Comparison of ENCODE assay signal across 25 cellular contexts in the genomic region with DNA sequence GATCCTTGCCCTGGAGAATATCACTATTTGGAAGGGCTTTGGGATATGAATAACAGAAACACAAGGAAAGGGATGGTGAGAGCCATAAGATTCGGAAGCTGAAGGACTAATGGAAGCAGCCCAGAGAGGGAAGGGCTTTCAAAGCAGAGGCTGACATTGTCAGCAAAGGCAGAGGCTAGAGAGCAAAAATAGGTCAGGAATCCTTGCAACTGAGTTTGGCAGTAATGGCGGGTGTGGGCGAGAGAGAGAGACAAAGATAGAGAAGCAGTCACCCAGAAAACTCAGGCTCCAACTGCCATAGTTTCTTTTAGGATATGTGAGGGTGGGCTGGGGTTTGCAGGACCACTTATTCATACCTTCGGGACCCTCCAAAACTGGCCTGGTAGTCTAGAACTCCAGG.
DNase-seq lines count a peak whose midpoint lies in the region; ATAC-seq and TF ChIP-seq lines count a peak whose summit lies in the region.
"Had no signal": no experiment of that assay in that cellular context is flagged by ENCODE, and none has a peak within 500 bp of the region (broad histone marks: within the 10 kb centered on the region; RNA-seq: fewer than 3 reads in every experiment).

No MANE protein-coding gene starts in this region.

- H3K9me3 Mint-ChIP-seq in activated B cell treated with CpG ODN at 0.5 μM for 24 hours: no peaks in the 10 kb centered on the region
- no peaks in the 10 kb centered on the region for H3K9me3 Mint-ChIP-seq in mesothelial cell of epicardium
- H3K9me3 Mint-ChIP-seq: activated naive CD4-positive, alpha-beta T cell treated with anti-CD3 and anti-CD28 coated beads for 36 hours; activated T-helper 1 cell treated with anti-CD3 and anti-CD28 coated beads, Interleukin-12 subunit alpha, Interleukin-12 subunit beta, Interleukin-2, Interleukin-4 antibody, amounts not matched to agents 30 ng/mL and 10 ng/mL and 1 ng/mL, durations not matched to agents 14 hours and 24 hours and 36 hours had no signal

- H3K9me3 ChIP-seq in left ventricle myocardium inferior (replicated peaks): no peaks in the 10 kb centered on the region
- no peaks in the 10 kb centered on the region for H3K9me3 ChIP-seq in mucosa of stomach (ENCODE audit: control insufficient read depth, low read length)
- no peaks in the 10 kb centered on the region for H3K9me3 ChIP-seq in transverse colon
- no peaks in the 10 kb centered on the region for H3K9me3 ChIP-seq in upper lobe of left lung
- H3K9me3 ChIP-seq: sigmoid colon, thyroid gland had no signal

- H3K36me3 ChIP-seq in left ventricle myocardium inferior: no peaks in the 10 kb centered on the region
- no peaks in the 10 kb centered on the region for H3K36me3 ChIP-seq in mucosa of stomach (ENCODE audit: control insufficient read depth, insufficient read depth, low read length)
- H3K36me3 ChIP-seq in transverse colon: no peaks in the 10 kb centered on the region
- no peaks in the 10 kb centered on the region for H3K36me3 ChIP-seq in upper lobe of left lung
- H3K36me3 ChIP-seq: sigmoid colon, thyroid gland had no signal

- no peak overlapping the region for H3K4me3 Mint-ChIP-seq in activated B cell treated with CpG ODN at 0.5 μM for 24 hours
- H3K4me3 Mint-ChIP-seq in mesothelial cell of epicardium: no peak overlapping the region
- H3K4me3 Mint-ChIP-seq: activated naive CD4-positive, alpha-beta T cell treated with anti-CD3 and anti-CD28 coated beads for 36 hours; activated T-helper 1 cell treated with anti-CD3 and anti-CD28 coated beads, Interleukin-12 subunit alpha, Interleukin-12 subunit beta, Interleukin-2, Interleukin-4 antibody, amounts not matched to agents 30 ng/mL and 10 ng/mL and 1 ng/mL, durations not matched to agents 14 hours and 24 hours and 36 hours had no signal

- intact Hi-C loops in Right ventricle myocardium superior (cut with DNase I) (no loop called here), left ventricle myocardium inferior (cut with micrococcal nuclease) (no loop called here), activated B cell treated with CpG ODN at 0.5 μM for 24 hours (cut with micrococcal nuclease) (no loop called here), transverse colon (cut with DNase I; ENCODE audit: low total_unique reads) (no loop called here)

- TF ChIP-seq CTCF in left ventricle myocardium inferior (IDR thresholded peaks at IDR 0.05; ENCODE audit: borderline replicate concordance): no peak
- no peak for TF ChIP-seq CTCF in activated B cell treated with CpG ODN at 0.5 μM for 24 hours (IDR thresholded peaks at IDR 0.05)
- no peak for TF ChIP-seq CTCF in transverse colon (IDR thresholded peaks at IDR 0.05)
- TF ChIP-seq CTCF in upper lobe of left lung (IDR thresholded peaks at IDR 0.05): no peak
- no peak for TF ChIP-seq CTCF in mesothelial cell of epicardium (IDR thresholded peaks at IDR 0.05; ENCODE audit: unreplicated experiment)

- ATAC-seq in Right ventricle myocardium superior (ENCODE audit: poor library complexity) (peak; percentile 35), activated B cell treated with CpG ODN at 0.5 μM for 24 hours (ENCODE audit: low read depth) (no peak), upper lobe of left lung (ENCODE audit: low FRiP score in 2 of 2) (no peak)
- ATAC-seq: HCT116; stimulated activated naive CD8-positive, alpha-beta T cell treated with anti-CD3 and anti-CD28 coated beads, Interleukin-15, Interleukin-2, amounts not matched to agents 100 U/mL and 50 U/mL, for 24 hours had no signal

- TF ChIP-seq EP300 in transverse colon (IDR thresholded peaks at IDR 0.05; ENCODE audit: low read depth): no peak
- no peak for TF ChIP-seq EP300 in upper lobe of left lung (IDR thresholded peaks at IDR 0.05)

- H3K4me3 ChIP-seq in left ventricle myocardium inferior (no peak overlapping the region), mucosa of stomach (ENCODE audit: low read length) (peak overlapping the region; percentile 49), transverse colon (no peak overlapping the region), upper lobe of left lung (no peak overlapping the region)
- H3K4me3 ChIP-seq: PC-9, sigmoid colon, thyroid gland had no signal

- POLR2A ChIA-PET in activated B cell treated with CpG ODN at 0.5 μM for 24 hours (lab: Charles Lee): interaction anchor here (0.6 to 1.2 kb wide), 8 partner anchors 9 to 848 kb away, joined by 3 to 6 read pairs (median 4); a partner anchor contains a TSS

- DNase-seq in Right ventricle myocardium superior (no peak), left ventricle myocardium inferior (no peak), activated B cell treated with CpG ODN at 0.5 μM for 24 hours (no peak), transverse colon (no peak), upper lobe of left lung (no peak), NCI-H1417 (lab: John Stamatoyannopoulos, UW) (no peak), mesothelial cell of epicardium (ENCODE audit: low spot score in 2 of 2, unreplicated experiment in 2 of 2) (no peak)
- DNase-seq: activated CD4-positive, alpha-beta T cell treated with anti-CD3 and anti-CD28 coated beads, Interleukin-2, amount 50 U/mL, for 48 hours; activated CD8-positive, alpha-beta memory T cell treated with anti-CD3 and anti-CD28 coated beads, Interleukin-2, amount 50 U/mL, for 4 hours; activated naive CD4-positive, alpha-beta T cell treated with anti-CD3 and anti-CD28 coated beads for 36 hours; amniotic stem cell; effector CD4-positive, alpha-beta T cell; glutamatergic neuron; islet precursor cell; NCI-H1694; NCI-H524; PC-9; SHP77 treated with DMSO at 0.1 percent for 48 hours; sigmoid colon; stimulated activated CD4-positive, alpha-beta T cell treated with anti-CD3 and anti-CD28 coated beads, Interleukin-15, amount 100 ng/mL, for 24 hours; stimulated activated naive CD8-positive, alpha-beta T cell treated with anti-CD3 and anti-CD28 coated beads, Interleukin-15, Interleukin-2, amounts not matched to agents 100 U/mL and 50 U/mL, for 24 hours; thyroid gland had no signal

- CTCF ChIA-PET in activated B cell treated with CpG ODN at 0.5 μM for 24 hours (lab: Charles Lee): interaction anchor here (0.9 kb wide), 1 partner anchor 260 kb away, joined by 4 read pairs; no protein-coding TSS in a partner anchor

- H3K27ac Mint-ChIP-seq in activated B cell treated with CpG ODN at 0.5 μM for 24 hours (peak overlapping the region; percentile 81), mesothelial cell of epicardium (no peak overlapping the region)
- H3K27ac Mint-ChIP-seq: activated naive CD4-positive, alpha-beta T cell treated with anti-CD3 and anti-CD28 coated beads for 36 hours; activated T-helper 1 cell treated with anti-CD3 and anti-CD28 coated beads, Interleukin-12 subunit alpha, Interleukin-12 subunit beta, Interleukin-2, Interleukin-4 antibody, amounts not matched to agents 30 ng/mL and 10 ng/mL and 1 ng/mL, durations not matched to agents 14 hours and 24 hours and 36 hours had no signal

- peaks cover 42% of the 10 kb centered on the region for H3K4me1 Mint-ChIP-seq in activated B cell treated with CpG ODN at 0.5 μM for 24 hours
- H3K4me1 Mint-ChIP-seq in mesothelial cell of epicardium: peaks cover 25% of the 10 kb centered on the region

- TF ChIP-seq POLR2A in transverse colon (IDR thresholded peaks at IDR 0.05) (no peak), upper lobe of left lung (IDR thresholded peaks at IDR 0.05) (no peak)

- in situ Hi-C loops in transverse colon (cut with MboI; ENCODE audit: low pct_ligation_motif_present in 1 of 4, low pct_unique_long_range_greater_than_20kb in 1 of 4, low sequenced_read_pairs in 3 of 4): no loop called here

- H3K36me3 Mint-ChIP-seq in activated B cell treated with CpG ODN at 0.5 μM for 24 hours (ENCODE audit: low read depth) (no peaks in the 10 kb centered on the region), mesothelial cell of epicardium (no peaks in the 10 kb centered on the region)

- H3K27me3 Mint-ChIP-seq in activated B cell treated with CpG ODN at 0.5 μM for 24 hours: no peaks in the 10 kb centered on the region
- no peaks in the 10 kb centered on the region for H3K27me3 Mint-ChIP-seq in mesothelial cell of epicardium (ENCODE audit: low read depth)

- peak overlapping the region; percentile 70 for H3K9ac ChIP-seq in mucosa of stomach (ENCODE audit: low read length)

- 73 to 87% methylated on average over 3 to 4 of the region's 4 CpGs for WGBS in transverse colon (ENCODE audit: low coverage in 1 of 2), 2 donors
- WGBS in upper lobe of left lung, 2 donors: 97 to 98% methylated on average over 4 of the region's 4 CpGs

- H3K27ac ChIP-seq in left ventricle myocardium inferior (replicated peaks) (no peak overlapping the region), transverse colon (peak overlapping the region; percentile 81 to 89 (median 87)), upper lobe of left lung (peak overlapping the region in 1 of 4 donors; percentile 53)
- H3K27ac ChIP-seq: PC-9, sigmoid colon, thyroid gland had no signal

- H3K4me1 ChIP-seq in left ventricle myocardium inferior: peaks cover 7% of the 10 kb centered on the region
- peaks cover 79% of the 10 kb centered on the region for H3K4me1 ChIP-seq in mucosa of stomach (ENCODE audit: control insufficient read depth, insufficient read depth, low read length)
- H3K4me1 ChIP-seq in transverse colon: peaks cover 0 to 60% (median 30%) of the 10 kb centered on the region in 4 donors
- peaks cover 0 to 15% (median 5%) of the 10 kb centered on the region in 4 donors for H3K4me1 ChIP-seq in upper lobe of left lung
- H3K4me1 ChIP-seq: thyroid gland had no signal

- H3K27me3 ChIP-seq in left ventricle myocardium inferior (ENCODE audit: low read depth) (peaks cover 6% of the 10 kb centered on the region), mucosa of stomach (ENCODE audit: control insufficient read depth, insufficient read depth, low read length) (peaks cover 4% of the 10 kb centered on the region), transverse colon (no peaks in the 10 kb centered on the region), upper lobe of left lung (no peaks in the 10 kb centered on the region)
- H3K27me3 ChIP-seq: sigmoid colon, thyroid gland had no signal
